17 cellular contexts compared by ENCODE assay signal in genomic region chr7:40437936-40438634, GRCh38.
A peak's percentile ranks its signal among the peaks of the same experiment; 100 is the strongest.
DNase-seq lines count a peak whose midpoint lies in the region; ATAC-seq and TF ChIP-seq lines count a peak whose summit lies in the region.
"Had no signal": no experiment of that assay in that cellular context is flagged by ENCODE, and none has a peak within 500 bp of the region (broad histone marks: within the 10 kb centered on the region; RNA-seq: fewer than 3 reads in every experiment).

No MANE protein-coding gene starts in this region.

- H3K9me3 ChIP-seq in SJSA1 (replicated peaks) (no peaks in the 10 kb centered on the region; the same call in 1 of the 2 replicates), psoas muscle (no peaks in the 10 kb centered on the region)
- H3K9me3 ChIP-seq in CD8-positive, alpha-beta memory T cell (ENCODE audit: low read length): no peaks in the 10 kb centered on the region

- H3K4me3 Mint-ChIP-seq in Calu3 (ENCODE audit: low read depth, unreplicated experiment): no peak overlapping the region
- H3K4me3 Mint-ChIP-seq in CD8-positive, alpha-beta memory T cell: no peak overlapping the region
- H3K4me3 Mint-ChIP-seq: activated CD4-positive, alpha-beta T cell treated with anti-CD3 and anti-CD28 coated beads for 36 hours; activated naive CD8-positive, alpha-beta T cell treated with anti-CD3 and anti-CD28 coated beads for 36 hours had no signal

- peaks cover 28% of the 10 kb centered on the region for H3K4me1 ChIP-seq in SJSA1 (replicated peaks)
- H3K4me1 ChIP-seq in psoas muscle: peaks cover 13% of the 10 kb centered on the region
- H3K4me1 ChIP-seq in CD8-positive, alpha-beta memory T cell (ENCODE audit: insufficient read depth, low read length): no peaks in the 10 kb centered on the region
- H3K4me1 ChIP-seq: BLaER1 treated with 17β-estradiol and CSF1 and Interleukin-3, amounts not matched to agents 10 nM and 100 nM; esophagus squamous epithelium had no signal

- H3K27ac ChIP-seq in SJSA1 (peak overlapping the region; percentile 99), psoas muscle (no peak overlapping the region)
- no peak overlapping the region for H3K27ac ChIP-seq in CD8-positive, alpha-beta memory T cell (ENCODE audit: low read depth, low read length)
- H3K27ac ChIP-seq: BLaER1 treated with 17β-estradiol and CSF1 and Interleukin-3, amounts not matched to agents 10 nM and 100 nM had no signal

- intact Hi-C loops in Calu3 (cut with micrococcal nuclease; ENCODE audit: unreplicated experiment): no loop called here
- intact Hi-C loops in psoas muscle (cut with DNase I): no loop called here

- WGBS in psoas muscle, 3 donors: 64 to 77% (median 65%) methylated on average over 6 of the region's 6 CpGs

- CTCF ChIA-PET in Calu3 (lab: Charles Lee): no interaction called here
- CTCF ChIA-PET in CD8-positive, alpha-beta memory T cell (lab: Charles Lee): no interaction called here

- TF ChIP-seq CTCF in Calu3 (IDR thresholded peaks at IDR 0.05; ENCODE audit: unreplicated experiment) (no peak), fibroblast of mammary gland (conservative IDR thresholded peaks at IDR 0.05; ENCODE audit: control insufficient read depth, insufficient read depth, low read depth, low read length) (no peak), psoas muscle (IDR thresholded peaks at IDR 0.05) (no peak)

- no peaks in the 10 kb centered on the region for H3K27me3 Mint-ChIP-seq in Calu3 (ENCODE audit: unreplicated experiment)
- no peaks in the 10 kb centered on the region for H3K27me3 Mint-ChIP-seq in CD8-positive, alpha-beta memory T cell
- H3K27me3 Mint-ChIP-seq: activated CD4-positive, alpha-beta T cell treated with anti-CD3 and anti-CD28 coated beads for 36 hours; activated naive CD8-positive, alpha-beta T cell treated with anti-CD3 and anti-CD28 coated beads for 36 hours had no signal

- H3K27me3 ChIP-seq in SJSA1 (replicated peaks) (no peaks in the 10 kb centered on the region), psoas muscle (ENCODE audit: insufficient read depth in 3 of 3, low read length in 2 of 3) (no peaks in the 10 kb centered on the region)
- H3K27me3 ChIP-seq in CD8-positive, alpha-beta memory T cell (ENCODE audit: insufficient read depth, low read length, poor library complexity, severe bottlenecking): no peaks in the 10 kb centered on the region
- H3K27me3 ChIP-seq: BLaER1 treated with 17β-estradiol and CSF1 and Interleukin-3, amounts not matched to agents 10 nM and 100 nM; esophagus squamous epithelium had no signal

- H3K4me1 Mint-ChIP-seq in Calu3 (ENCODE audit: low read depth, unreplicated experiment): peaks cover 10% of the 10 kb centered on the region
- no peaks in the 10 kb centered on the region for H3K4me1 Mint-ChIP-seq in CD8-positive, alpha-beta memory T cell
- H3K4me1 Mint-ChIP-seq: activated CD4-positive, alpha-beta T cell treated with anti-CD3 and anti-CD28 coated beads for 36 hours; activated naive CD8-positive, alpha-beta T cell treated with anti-CD3 and anti-CD28 coated beads for 36 hours had no signal

- H3K4me3 ChIP-seq in SJSA1: no peak overlapping the region
- H3K4me3 ChIP-seq in fibroblast of mammary gland (ENCODE audit: control insufficient read depth, low read depth, low read length): no peak overlapping the region
- H3K4me3 ChIP-seq in psoas muscle: no peak overlapping the region
- H3K4me3 ChIP-seq in CD8-positive, alpha-beta memory T cell (ENCODE audit: low read length): no peak overlapping the region
- H3K4me3 ChIP-seq: BLaER1 treated with 17β-estradiol and CSF1 and Interleukin-3, amounts not matched to agents 10 nM and 100 nM; esophagus squamous epithelium; skin epidermis had no signal

- POLR2A ChIA-PET in CD8-positive, alpha-beta memory T cell (lab: Charles Lee): no interaction called here

- no TSS peak for BruUV-seq in Calu3 (replicated peaks; lab: Mats Ljungman, UMichigan)

- H3K36me3 Mint-ChIP-seq in Calu3 (ENCODE audit: insufficient read depth, unreplicated experiment): no peaks in the 10 kb centered on the region
- peaks cover 0 to 3% (median 0%) of the 10 kb centered on the region in 3 donors for H3K36me3 Mint-ChIP-seq in CD8-positive, alpha-beta memory T cell

- DNase-seq in Calu3 (no peak), SJSA1 (ENCODE audit: low read depth in 1 of 2, low spot score in 2 of 2) (peak in 1 of 2 experiments; percentile 44), fibroblast of mammary gland (ENCODE audit: low read depth) (peak; percentile 58), psoas muscle (no peak), activated T-cell treated with anti-CD3 and anti-CD28 coated beads for 4 hours (no peak)
- DNase-seq in CD8-positive, alpha-beta memory T cell: no peak
- DNase-seq: activated CD4-positive, alpha-beta T cell treated with anti-CD3 and anti-CD28 coated beads for 36 hours; activated naive CD8-positive, alpha-beta T cell treated with anti-CD3 and anti-CD28 coated beads for 36 hours; DMS79; esophagus squamous epithelium; NCI-H2029 treated with DMSO at 0.1 percent for 48 hours; NCI-H774; stimulated activated naive CD8-positive, alpha-beta T cell treated with anti-CD3 and anti-CD28 coated beads, Interleukin-15, Interleukin-2, amounts not matched to agents 100 U/mL and 50 U/mL, for 24 hours had no signal

- ATAC-seq in psoas muscle (peak in 3 of 4 donors; percentile 23 to 44 (median 31)), HG03571 (IDR thresholded peaks at IDR 0.05; ENCODE audit: unreplicated experiment) (no peak), GM18498 (IDR thresholded peaks at IDR 0.05; ENCODE audit: unreplicated experiment) (no peak)
- ATAC-seq: activated CD4-positive, alpha-beta T cell treated with anti-CD3 and anti-CD28 coated beads for 36 hours; stimulated activated naive CD8-positive, alpha-beta T cell treated with anti-CD3 and anti-CD28 coated beads, Interleukin-15, Interleukin-2, amounts not matched to agents 100 U/mL and 50 U/mL, for 24 hours had no signal

- peak overlapping the region; percentile 1 for H3K27ac Mint-ChIP-seq in Calu3 (ENCODE audit: unreplicated experiment)
- H3K27ac Mint-ChIP-seq in CD8-positive, alpha-beta memory T cell: no peak overlapping the region
- H3K27ac Mint-ChIP-seq: activated CD4-positive, alpha-beta T cell treated with anti-CD3 and anti-CD28 coated beads for 36 hours; activated naive CD8-positive, alpha-beta T cell treated with anti-CD3 and anti-CD28 coated beads for 36 hours had no signal

- peaks cover 10% of the 10 kb centered on the region for H3K9me3 Mint-ChIP-seq in Calu3 (ENCODE audit: low read depth, unreplicated experiment)
- H3K9me3 Mint-ChIP-seq in CD8-positive, alpha-beta memory T cell: peaks cover 10 to 27% (median 17%) of the 10 kb centered on the region in 5 donors

- H3K36me3 ChIP-seq in SJSA1 (no peaks in the 10 kb centered on the region), psoas muscle (ENCODE audit: insufficient read depth in 1 of 2, low read depth in 1 of 2) (no peaks in the 10 kb centered on the region)
- no peaks in the 10 kb centered on the region for H3K36me3 ChIP-seq in CD8-positive, alpha-beta memory T cell (ENCODE audit: insufficient read depth, low read length)
- H3K36me3 ChIP-seq: BLaER1 treated with 17β-estradiol and CSF1 and Interleukin-3, amounts not matched to agents 10 nM and 100 nM; esophagus squamous epithelium had no signal

Comparison
In these comparisons a context has a peak if more than half of its experiments do, and no peak if none do; other contexts are left out.
1. ATAC-seq: peak in psoas muscle (3 of 4); none in HG03571 (single experiment) and GM18498 (single experiment).